ENCODE assay signal across 9 cellular contexts in genomic region chr2:173400760-173401159, GRCh38. TPM values are rescaled to one million over a fixed set of nuclear protein-coding genes. Genes with fewer than 3 reads are reported as not detected.
DNase-seq lines count a peak whose midpoint lies in the region; ATAC-seq and TF ChIP-seq lines count a peak whose summit lies in the region.
"Had no signal": no experiment of that assay in that cellular context is flagged by ENCODE, and none has a peak within 500 bp of the region (broad histone marks: within the 10 kb centered on the region; RNA-seq: fewer than 3 reads in every experiment).

No MANE protein-coding gene starts in this region.

- H3K4me1 Mint-ChIP-seq in CD8-positive, alpha-beta T cell (ENCODE audit: low read depth): peaks cover 4% of the 10 kb centered on the region
- peaks cover 32% of the 10 kb centered on the region for H3K4me1 Mint-ChIP-seq in GM23338
- H3K4me1 Mint-ChIP-seq in activated T-cell treated with anti-CD3 and anti-CD28 coated beads, Interleukin-2, amount 50 U/mL, for 24 hours (ENCODE audit: low read depth): peaks cover 5% of the 10 kb centered on the region

- DNase-seq in CD8-positive, alpha-beta T cell: no peak
- DNase-seq in GM23338 (ENCODE audit: low spot score) (peak; percentile 67), germinal center (ENCODE audit: low spot score) (peak; percentile 14), ovary (no peak)
- DNase-seq in activated T-cell treated with anti-CD3 and anti-CD28 coated beads, Interleukin-2, amount 50 U/mL, for 1 hour: no peak
- no peak for DNase-seq in activated T-cell treated with anti-CD3 and anti-CD28 coated beads, Interleukin-2, amount 50 U/mL, for 24 hours

- no peak for TF ChIP-seq EP300 in ovary (IDR thresholded peaks at IDR 0.05)

- H3K27me3 Mint-ChIP-seq in CD8-positive, alpha-beta T cell (ENCODE audit: low read depth): peaks cover 62% of the 10 kb centered on the region
- peaks cover 10% of the 10 kb centered on the region for H3K27me3 Mint-ChIP-seq in GM23338 (ENCODE audit: insufficient read depth, low read depth, poor library complexity)
- H3K27me3 Mint-ChIP-seq in activated T-cell treated with anti-CD3 and anti-CD28 coated beads, Interleukin-2, amount 50 U/mL, for 24 hours: peaks cover 83% of the 10 kb centered on the region

- no peak for ATAC-seq in CD8-positive, alpha-beta T cell
- ATAC-seq in GM23338 (peak; percentile 54), HG03045 (IDR thresholded peaks at IDR 0.05; ENCODE audit: unreplicated experiment) (no peak)

- H3K4me2 ChIP-seq in GM23338 (peak overlapping the region; percentile 84), OCI-LY3 (ENCODE audit: low read length) (peak overlapping the region; percentile 63)

- no peak overlapping the region for H3K4me3 Mint-ChIP-seq in CD8-positive, alpha-beta T cell
- H3K4me3 Mint-ChIP-seq in GM23338: no peak overlapping the region
- no peak overlapping the region for H3K4me3 Mint-ChIP-seq in activated T-cell treated with anti-CD3 and anti-CD28 coated beads, Interleukin-2, amount 50 U/mL, for 24 hours

- no peaks in the 10 kb centered on the region for H4K20me1 ChIP-seq in GM23338 (replicated peaks; ENCODE audit: insufficient read depth)
- no peaks in the 10 kb centered on the region for H4K20me1 ChIP-seq in OCI-LY3 (ENCODE audit: insufficient read depth, low read length)

- no peak for TF ChIP-seq POLR2A in ovary (IDR thresholded peaks at IDR 0.05)

- peaks cover 10% of the 10 kb centered on the region for H3K27me3 ChIP-seq in CD8-positive, alpha-beta T cell (ENCODE audit: insufficient read depth, low read length)
- H3K27me3 ChIP-seq in GM23338 (ENCODE audit: insufficient read depth) (no peaks in the 10 kb centered on the region; the same call in 1 of the 2 replicates), OCI-LY3 (ENCODE audit: low read depth, low read length) (peaks cover 58% of the 10 kb centered on the region), ovary (no peaks in the 10 kb centered on the region)

- no peaks in the 10 kb centered on the region for H3K36me3 ChIP-seq in CD8-positive, alpha-beta T cell (ENCODE audit: insufficient read depth, low read length)
- no peaks in the 10 kb centered on the region for H3K36me3 ChIP-seq in GM23338 (ENCODE audit: insufficient read depth)
- no peaks in the 10 kb centered on the region for H3K36me3 ChIP-seq in OCI-LY3 (replicated peaks; ENCODE audit: low read depth, low read length)
- no peaks in the 10 kb centered on the region for H3K36me3 ChIP-seq in ovary

- WGBS in ovary, 3 donors: 39 to 62% (median 51%) methylated on average over 4 of the region's 4 CpGs

- no peaks in the 10 kb centered on the region for H3K79me2 ChIP-seq in GM23338 (replicated peaks; ENCODE audit: insufficient read depth)
- no peaks in the 10 kb centered on the region for H3K79me2 ChIP-seq in OCI-LY3 (ENCODE audit: low read length)

- peaks cover 8% of the 10 kb centered on the region for H3F3A ChIP-seq in GM23338 (replicated peaks; ENCODE audit: low read depth)

- no peak overlapping the region for H3K27ac ChIP-seq in CD8-positive, alpha-beta T cell (ENCODE audit: low read depth, low read length)
- H3K27ac ChIP-seq in GM23338 (ENCODE audit: low read depth) (no peak overlapping the region), OCI-LY3 (ENCODE audit: low read length) (no peak overlapping the region), ovary (no peak overlapping the region)

- intact Hi-C loops in CD8-positive, alpha-beta T cell (cut with DNase I, micrococcal nuclease): loop anchor here (2.0 to 10.0 kb wide), 3 partner anchors 56 to 1034 kb away; no protein-coding TSS in a partner anchor
- intact Hi-C loops in ovary (cut with DNase I): loop anchor here in 2 of 4 donors (5.0 to 10.0 kb wide), 3 partner anchors 47 to 942 kb away; no protein-coding TSS in a partner anchor

- no peaks in the 10 kb centered on the region for H3K9me2 ChIP-seq in GM23338 (ENCODE audit: insufficient read depth)

- H3K9me3 ChIP-seq in CD8-positive, alpha-beta T cell (ENCODE audit: low read length): no peaks in the 10 kb centered on the region
- H3K9me3 ChIP-seq in OCI-LY3 (ENCODE audit: insufficient read depth, low read length): no peaks in the 10 kb centered on the region
- no peaks in the 10 kb centered on the region for H3K9me3 ChIP-seq in ovary

- H3K4me1 ChIP-seq in CD8-positive, alpha-beta T cell (ENCODE audit: insufficient read depth, low read length): no peaks in the 10 kb centered on the region
- peaks cover 30% of the 10 kb centered on the region for H3K4me1 ChIP-seq in GM23338 (ENCODE audit: insufficient read depth)
- H3K4me1 ChIP-seq in OCI-LY3 (ENCODE audit: low read length): peaks cover 23% of the 10 kb centered on the region
- H3K4me1 ChIP-seq in ovary (ENCODE audit: insufficient read depth): no peaks in the 10 kb centered on the region

- TF ChIP-seq CTCF in CD8-positive, alpha-beta T cell (IDR thresholded peaks at IDR 0.05): peak; percentile 35
- TF ChIP-seq CTCF in GM23338 (conservative IDR thresholded peaks at IDR 0.05; ENCODE audit: low read depth in 2 of 2) (peak; percentile 61 to 62), OCI-LY3 (IDR thresholded peaks at IDR 0.05; ENCODE audit: low read depth, low read length) (peak; percentile 61), ovary (IDR thresholded peaks at IDR 0.05) (no peak)

- peak overlapping the region; percentile 16; the same call in 1 of the 2 replicates for H2AFZ ChIP-seq in GM23338
- peak overlapping the region; percentile 44; the same call in 1 of the 2 replicates for H2AFZ ChIP-seq in OCI-LY3 (ENCODE audit: low read depth, low read length)

- H3K27ac Mint-ChIP-seq in CD8-positive, alpha-beta T cell: no peak overlapping the region
- H3K27ac Mint-ChIP-seq in GM23338: no peak overlapping the region
- H3K27ac Mint-ChIP-seq in activated T-cell treated with anti-CD3 and anti-CD28 coated beads, Interleukin-2, amount 50 U/mL, for 24 hours: no peak overlapping the region

- H3K9me3 Mint-ChIP-seq in CD8-positive, alpha-beta T cell: no peaks in the 10 kb centered on the region
- H3K9me3 Mint-ChIP-seq in GM23338: no peaks in the 10 kb centered on the region
- no peaks in the 10 kb centered on the region for H3K9me3 Mint-ChIP-seq in activated T-cell treated with anti-CD3 and anti-CD28 coated beads, Interleukin-2, amount 50 U/mL, for 24 hours
- H3K9me3 Mint-ChIP-seq: brain had no signal

- no peaks in the 10 kb centered on the region for H3K36me3 Mint-ChIP-seq in CD8-positive, alpha-beta T cell
- H3K36me3 Mint-ChIP-seq in GM23338 (ENCODE audit: low read depth): no peaks in the 10 kb centered on the region
- no peaks in the 10 kb centered on the region for H3K36me3 Mint-ChIP-seq in activated T-cell treated with anti-CD3 and anti-CD28 coated beads, Interleukin-2, amount 50 U/mL, for 24 hours (ENCODE audit: low read depth)
- H3K36me3 Mint-ChIP-seq: brain had no signal

- no peak overlapping the region for H3K4me3 ChIP-seq in CD8-positive, alpha-beta T cell (ENCODE audit: low read depth, low read length)
- H3K4me3 ChIP-seq in GM23338: no peak overlapping the region
- H3K4me3 ChIP-seq in OCI-LY3 (ENCODE audit: low read length): peak overlapping the region; percentile 25; the same call in 1 of the 2 replicates
- H3K4me3 ChIP-seq in ovary: no peak overlapping the region

- CTCF ChIA-PET in CD8-positive, alpha-beta T cell (lab: Charles Lee): interaction anchor here (1.0 to 5.5 kb wide), 10 partner anchors 11 to 951 kb away, joined by 3 to 48 read pairs (median 4); no protein-coding TSS in a partner anchor

- POLR2A ChIA-PET in CD8-positive, alpha-beta T cell (lab: Charles Lee): interaction anchor here (1.0 kb wide), 1 partner anchor 36 kb away, joined by 3 read pairs; no protein-coding TSS in a partner anchor

- no peak overlapping the region for H3K9ac ChIP-seq in OCI-LY3 (ENCODE audit: low read length)

RNA-seq across cellular contexts. Expression of gene CDCA7, which starts 46.1 kb away (rescaled TPM):
- total RNA-seq in CD8-positive, alpha-beta T cell: 1 to 10 TPM; 1.7 to 1.9 TPM
- 84.3 and 95.5 TPM in 2 replicates for total RNA-seq in GM23338 (2014; rRNA removed; shearing (Covaris generic))
- polyA plus RNA-seq in GM23338 (2016; fragmentation: Nextera tagmentation; extraction: Ambion mirVana) (52.7 and 63.7 TPM in 2 replicates), ovary (1 to 10 TPM in 1 of 2 donors, under 1 TPM in 1; 0.96 to 2.5 TPM)
- 1 to 10 TPM in 3 of 7 donors, under 1 TPM in 4; 0.56 to 2.3 (median 0.85) TPM for total RNA-seq in ovary

Comparison
In these comparisons a context has a peak if more than half of its experiments do, and no peak if none do; other contexts are left out.
1. DNase-seq: peak in GM23338 (single experiment) and germinal center (single experiment); none in CD8-positive, alpha-beta T cell (0 of 7), activated T-cell treated with anti-CD3 and anti-CD28 coated beads, Interleukin-2, amount 50 U/mL, for 1 hour (single experiment), ovary (0 of 5) and activated T-cell treated with anti-CD3 and anti-CD28 coated beads, Interleukin-2, amount 50 U/mL, for 24 hours (single experiment).
2. CTCF ChIP-seq: peak in CD8-positive, alpha-beta T cell (single experiment), GM23338 (2 of 2) and OCI-LY3 (single experiment); none in ovary (0 of 3).
3. RNA of gene CDCA7, which starts 46.1 kb away (total RNA-seq): 84.3 to 95.5 TPM in GM23338; 1.7 to 1.9 TPM in CD8-positive, alpha-beta T cell and 0.56 to 2.3 TPM in ovary; every median in the first group is over 10 times any median in the second.